19 cellular contexts compared by ENCODE assay signal in genomic region chr19:55704494-55705245, GRCh38. TPM values are rescaled to one million over a fixed set of nuclear protein-coding genes. Genes with fewer than 3 reads are reported as not detected.
DNase-seq lines count a peak whose midpoint lies in the region; ATAC-seq and TF ChIP-seq lines count a peak whose summit lies in the region.
"Had no signal": no experiment of that assay in that cellular context is flagged by ENCODE, and none has a peak within 500 bp of the region (broad histone marks: within the 10 kb centered on the region; RNA-seq: fewer than 3 reads in every experiment).

No MANE protein-coding gene starts in this region.

- TF ChIP-seq CTCF in epithelial cell of proximal tubule (conservative IDR thresholded peaks at IDR 0.05; ENCODE audit: low read depth, low read length), result peak; percentile 19

- peak in 1 of 2 donors; percentile 25 for ATAC-seq in stimulated activated naive B cell treated with anti-CD40 and anti-IgM and Interleukin-4, amounts not matched to agents 10 μg/mL and 1 μg/mL and 100 μg/mL, for 72 hours (replicated peaks)
- ATAC-seq in HG02885 (IDR thresholded peaks at IDR 0.05; ENCODE audit: poor library complexity, unreplicated experiment), result no peak
- ATAC-seq: stimulated activated memory B cell treated with anti-CD40 and anti-IgM and Interleukin-4, amounts not matched to agents 10 μg/mL and 1 μg/mL and 100 μg/mL, for 72 hours had no signal

- no peak overlapping the region for H3K4me3 Mint-ChIP-seq in activated naive CD4-positive, alpha-beta T cell treated with anti-CD3 and anti-CD28 coated beads, Interleukin-2, amount 10 ng/mL, durations not matched to agents 7 days and 5 days
- no peak overlapping the region for H3K4me3 Mint-ChIP-seq in stimulated activated naive B cell treated with anti-CD40 and anti-IgM and Interleukin-4, amounts not matched to agents 10 μg/mL and 1 μg/mL and 100 μg/mL, for 72 hours
- no peak overlapping the region for H3K4me3 Mint-ChIP-seq in T-helper 2 cell treated with Interferon-gamma antibody and Interleukin-4, amounts not matched to agents 5 μg/mL and 100 μg/mL, for 36 hours
- H3K4me3 Mint-ChIP-seq: activated CD4-positive, alpha-beta T cell treated with anti-CD3 and anti-CD28 coated beads, Interleukin-2, amount 10 ng/mL, durations not matched to agents 24 days and 14 days; stimulated activated memory B cell treated with anti-CD40 and anti-IgM and Interleukin-4, amounts not matched to agents 10 μg/mL and 1 μg/mL and 100 μg/mL, for 72 hours; T-helper 1 cell treated with Interleukin-12 subunit alpha and Interleukin-12 subunit beta and Interleukin-4 antibody, amounts not matched to agents 30 μg/mL and 1 μg/mL, for 36 hours had no signal

- H3K9me3 Mint-ChIP-seq in activated naive CD4-positive, alpha-beta T cell treated with anti-CD3 and anti-CD28 coated beads, Interleukin-2, amount 10 ng/mL, durations not matched to agents 7 days and 5 days, result no peaks in the 10 kb centered on the region
- H3K9me3 Mint-ChIP-seq in stimulated activated naive B cell treated with anti-CD40 and anti-IgM and Interleukin-4, amounts not matched to agents 10 μg/mL and 1 μg/mL and 100 μg/mL, for 72 hours, result no peaks in the 10 kb centered on the region
- H3K9me3 Mint-ChIP-seq in T-helper 2 cell treated with Interferon-gamma antibody and Interleukin-4, amounts not matched to agents 5 μg/mL and 100 μg/mL, for 36 hours, result no peaks in the 10 kb centered on the region
- H3K9me3 Mint-ChIP-seq: activated CD4-positive, alpha-beta T cell treated with anti-CD3 and anti-CD28 coated beads, Interleukin-2, amount 10 ng/mL, durations not matched to agents 24 days and 14 days; stimulated activated memory B cell treated with anti-CD40 and anti-IgM and Interleukin-4, amounts not matched to agents 10 μg/mL and 1 μg/mL and 100 μg/mL, for 72 hours; T-helper 1 cell treated with Interleukin-12 subunit alpha and Interleukin-12 subunit beta and Interleukin-4 antibody, amounts not matched to agents 30 μg/mL and 1 μg/mL, for 36 hours had no signal

- no peaks in the 10 kb centered on the region for H3K4me1 Mint-ChIP-seq in activated naive CD4-positive, alpha-beta T cell treated with anti-CD3 and anti-CD28 coated beads, Interleukin-2, amount 10 ng/mL, durations not matched to agents 7 days and 5 days
- H3K4me1 Mint-ChIP-seq in stimulated activated naive B cell treated with anti-CD40 and anti-IgM and Interleukin-4, amounts not matched to agents 10 μg/mL and 1 μg/mL and 100 μg/mL, for 72 hours, result peaks cover 6 to 16% of the 10 kb centered on the region in 2 donors
- H3K4me1 Mint-ChIP-seq in T-helper 2 cell treated with Interferon-gamma antibody and Interleukin-4, amounts not matched to agents 5 μg/mL and 100 μg/mL, for 36 hours (ENCODE audit: low read depth), result peaks cover 2% of the 10 kb centered on the region
- H3K4me1 Mint-ChIP-seq: activated CD4-positive, alpha-beta T cell treated with anti-CD3 and anti-CD28 coated beads, Interleukin-2, amount 10 ng/mL, durations not matched to agents 24 days and 14 days had no signal

- DNase-seq in activated naive CD4-positive, alpha-beta T cell treated with anti-CD3 and anti-CD28 coated beads, Interleukin-2, amount 10 ng/mL, durations not matched to agents 7 days and 5 days, result peak; percentile 26
- DNase-seq in activated naive CD4-positive, alpha-beta T cell treated with Interleukin-2 at 50 U/mL for 16 hours, result no peak
- DNase-seq in NAMALWA (ENCODE audit: low spot score) (peak; percentile 29), epithelial cell of proximal tubule (ENCODE audit: low read depth) (no peak), DMS53 treated with DMSO at 0.1 percent for 48 hours (lab: John Stamatoyannopoulos, UW; ENCODE audit: unreplicated experiment) (no peak)
- no peak for DNase-seq in stimulated activated naive B cell treated with anti-CD40 and anti-IgM and Interleukin-4, amounts not matched to agents 10 μg/mL and 1 μg/mL and 100 μg/mL, for 72 hours
- DNase-seq in T-helper 2 cell treated with Interferon-gamma antibody and Interleukin-4, amounts not matched to agents 5 μg/mL and 100 μg/mL, for 36 hours (ENCODE audit: low spot score), result no peak
- DNase-seq: ACHN, COR-L47, NCI-H2029 treated with DMSO at 0.1 percent for 48 hours, RPMI8226 had no signal

- H3K36me3 Mint-ChIP-seq in activated naive CD4-positive, alpha-beta T cell treated with anti-CD3 and anti-CD28 coated beads, Interleukin-2, amount 10 ng/mL, durations not matched to agents 7 days and 5 days, result peaks cover 21% of the 10 kb centered on the region
- peaks cover 27 to 36% of the 10 kb centered on the region in 2 donors for H3K36me3 Mint-ChIP-seq in stimulated activated naive B cell treated with anti-CD40 and anti-IgM and Interleukin-4, amounts not matched to agents 10 μg/mL and 1 μg/mL and 100 μg/mL, for 72 hours
- peaks cover 12% of the 10 kb centered on the region for H3K36me3 Mint-ChIP-seq in T-helper 2 cell treated with Interferon-gamma antibody and Interleukin-4, amounts not matched to agents 5 μg/mL and 100 μg/mL, for 36 hours (ENCODE audit: low read depth)

- CTCF ChIA-PET in activated naive CD4-positive, alpha-beta T cell treated with anti-CD3 and anti-CD28 coated beads, Interleukin-2, amount 10 ng/mL, durations not matched to agents 7 days and 5 days (lab: Charles Lee), result no interaction called here

- H3K4me3 ChIP-seq in epithelial cell of proximal tubule (ENCODE audit: low read depth, low read length), result no peak overlapping the region
- H3K4me3 ChIP-seq: ascending aorta had no signal

- H3K27ac Mint-ChIP-seq in activated naive CD4-positive, alpha-beta T cell treated with anti-CD3 and anti-CD28 coated beads, Interleukin-2, amount 10 ng/mL, durations not matched to agents 7 days and 5 days, result no peak overlapping the region
- H3K27ac Mint-ChIP-seq in stimulated activated naive B cell treated with anti-CD40 and anti-IgM and Interleukin-4, amounts not matched to agents 10 μg/mL and 1 μg/mL and 100 μg/mL, for 72 hours, result peak overlapping the region; percentile 42
- H3K27ac Mint-ChIP-seq in T-helper 2 cell treated with Interferon-gamma antibody and Interleukin-4, amounts not matched to agents 5 μg/mL and 100 μg/mL, for 36 hours, result no peak overlapping the region
- H3K27ac Mint-ChIP-seq: activated CD4-positive, alpha-beta T cell treated with anti-CD3 and anti-CD28 coated beads, Interleukin-2, amount 10 ng/mL, durations not matched to agents 24 days and 14 days; stimulated activated memory B cell treated with anti-CD40 and anti-IgM and Interleukin-4, amounts not matched to agents 10 μg/mL and 1 μg/mL and 100 μg/mL, for 72 hours; T-helper 1 cell treated with Interleukin-12 subunit alpha and Interleukin-12 subunit beta and Interleukin-4 antibody, amounts not matched to agents 30 μg/mL and 1 μg/mL, for 36 hours had no signal

- no peaks in the 10 kb centered on the region for H3K27me3 Mint-ChIP-seq in activated naive CD4-positive, alpha-beta T cell treated with anti-CD3 and anti-CD28 coated beads, Interleukin-2, amount 10 ng/mL, durations not matched to agents 7 days and 5 days
- no peaks in the 10 kb centered on the region for H3K27me3 Mint-ChIP-seq in stimulated activated naive B cell treated with anti-CD40 and anti-IgM and Interleukin-4, amounts not matched to agents 10 μg/mL and 1 μg/mL and 100 μg/mL, for 72 hours
- no peaks in the 10 kb centered on the region for H3K27me3 Mint-ChIP-seq in T-helper 2 cell treated with Interferon-gamma antibody and Interleukin-4, amounts not matched to agents 5 μg/mL and 100 μg/mL, for 36 hours (ENCODE audit: low read depth)
- H3K27me3 Mint-ChIP-seq: activated CD4-positive, alpha-beta T cell treated with anti-CD3 and anti-CD28 coated beads, Interleukin-2, amount 10 ng/mL, durations not matched to agents 24 days and 14 days; stimulated activated memory B cell treated with anti-CD40 and anti-IgM and Interleukin-4, amounts not matched to agents 10 μg/mL and 1 μg/mL and 100 μg/mL, for 72 hours had no signal

RNA-seq across cellular contexts. Expression of gene EPN1, which starts 29.6 kb away (rescaled TPM):
- total RNA-seq in epithelial cell of proximal tubule, result 102 and 151 TPM in 2 replicates

RNA-seq across cellular contexts. Expression of gene NLRP9, which starts 33.5 kb away (rescaled TPM):
- total RNA-seq in epithelial cell of proximal tubule, result not detected in 2 replicates
- total RNA-seq: activated CD4-positive, alpha-beta T cell treated with anti-CD3 and anti-CD28 coated beads, Interleukin-2, amount 10 ng/mL, durations not matched to agents 24 days and 14 days; ascending aorta; fibroblast of lung; lower leg skin; ureter had no signal

RNA-seq across cellular contexts. Expression of gene U2AF2, which starts 49.8 kb away (rescaled TPM):
- total RNA-seq in epithelial cell of proximal tubule, result 142 and 205 TPM in 2 replicates

RNA-seq across cellular contexts. Expression of gene RFPL4A, which starts 54.2 kb away (rescaled TPM):
- not detected in 2 replicates for total RNA-seq in epithelial cell of proximal tubule
- total RNA-seq: activated CD4-positive, alpha-beta T cell treated with anti-CD3 and anti-CD28 coated beads, Interleukin-2, amount 10 ng/mL, durations not matched to agents 24 days and 14 days; ascending aorta; fibroblast of lung; lower leg skin; ureter had no signal

RNA-seq across cellular contexts. Expression of gene CCDC106, which starts 56.7 kb away (rescaled TPM):
- 10.2 and 17.9 TPM in 2 replicates for total RNA-seq in epithelial cell of proximal tubule

Comparison
In these comparisons a context has a peak if more than half of its experiments do, and no peak if none do; other contexts are left out.
1. DNase-seq: peak in activated naive CD4-positive, alpha-beta T cell treated with anti-CD3 and anti-CD28 coated beads, Interleukin-2, amount 10 ng/mL, durations not matched to agents 7 days and 5 days (single experiment) and NAMALWA (single experiment); none in activated naive CD4-positive, alpha-beta T cell treated with Interleukin-2 at 50 U/mL for 16 hours (single experiment), epithelial cell of proximal tubule (single experiment), stimulated activated naive B cell treated with anti-CD40 and anti-IgM and Interleukin-4, amounts not matched to agents 10 μg/mL and 1 μg/mL and 100 μg/mL, for 72 hours (single experiment), DMS53 treated with DMSO at 0.1 percent for 48 hours (single experiment) and T-helper 2 cell treated with Interferon-gamma antibody and Interleukin-4, amounts not matched to agents 5 μg/mL and 100 μg/mL, for 36 hours (single experiment).